ENCODE assay signal across 8 cellular contexts in the genomic region with DNA sequence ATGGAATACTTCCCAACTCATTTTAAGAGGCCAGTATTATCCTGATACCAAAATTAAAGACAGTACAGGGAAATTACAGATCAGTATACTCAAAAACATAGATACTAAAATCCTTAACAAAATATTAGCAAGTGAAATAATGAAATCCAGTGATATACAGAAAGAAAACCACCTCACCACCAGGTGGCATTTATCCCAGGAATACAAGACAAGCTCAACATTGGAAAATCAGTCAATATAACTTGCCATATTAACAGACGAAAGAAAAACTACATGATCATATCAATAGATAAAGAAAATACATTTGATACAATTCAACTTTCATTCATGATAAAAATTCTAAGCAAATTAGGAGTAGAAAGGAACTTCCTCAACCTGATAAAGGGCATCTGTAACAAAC. TPM values are rescaled to one million over a fixed set of nuclear protein-coding genes. Genes with fewer than 3 reads are reported as not detected.
DNase-seq lines count a peak whose midpoint lies in the region; ATAC-seq and TF ChIP-seq lines count a peak whose summit lies in the region.

No MANE protein-coding gene starts in this region.

- no peaks in the 10 kb centered on the region for H4K20me1 ChIP-seq in OCI-LY1 (ENCODE audit: insufficient read depth, low read length)

- ATAC-seq in GM19395 (IDR thresholded peaks at IDR 0.05; ENCODE audit: unreplicated experiment) = no peak

- H3K9me3 ChIP-seq in OCI-LY1 (ENCODE audit: low read length) = no peaks in the 10 kb centered on the region

- no peak overlapping the region for H3K4me3 ChIP-seq in OCI-LY1 (ENCODE audit: low read depth, low read length, poor library complexity, severe bottlenecking)
- no peak overlapping the region for H3K4me3 ChIP-seq in fibroblast of pulmonary artery (replicated peaks; ENCODE audit: low read depth, low read length)

- H3F3A ChIP-seq in OCI-LY1 (ENCODE audit: insufficient read depth, low read length) = no peaks in the 10 kb centered on the region

- no peaks in the 10 kb centered on the region for H3K79me2 ChIP-seq in OCI-LY1 (ENCODE audit: insufficient read depth, low read length)

- H3K9ac ChIP-seq in OCI-LY1 (ENCODE audit: low read length) = no peak overlapping the region

- peak; percentile 35; the same call in 1 of the 2 replicates for TF ChIP-seq CTCF in OCI-LY1 (IDR thresholded peaks at IDR 0.05; ENCODE audit: low read length)
- TF ChIP-seq CTCF in fibroblast of pulmonary artery (IDR thresholded peaks at IDR 0.05; ENCODE audit: low read length, missing control alignments) = peak; percentile 68

- H3K4me2 ChIP-seq in OCI-LY1 (ENCODE audit: low read length) = no peak overlapping the region

- no peak overlapping the region for H2AFZ ChIP-seq in OCI-LY1 (ENCODE audit: low read length)

- H3K27ac ChIP-seq in OCI-LY1 (ENCODE audit: low read depth, low read length, poor library complexity, severe bottlenecking) = no peak overlapping the region

- no peaks in the 10 kb centered on the region for H3K9me2 ChIP-seq in OCI-LY1 (ENCODE audit: low read depth, low read length)

- in situ Hi-C loops in G401 (cut with HindIII; ENCODE audit: low sequenced_read_pairs) = no loop called here

- H3K36me3 ChIP-seq in OCI-LY1 (ENCODE audit: insufficient read depth, low read length) = no peaks in the 10 kb centered on the region

- DNase-seq in A172 (ENCODE audit: low spot score) (peak; percentile 57), G401 (ENCODE audit: low spot score) (peak; percentile 36), fibroblast of pulmonary artery (ENCODE audit: low read depth) (peak; percentile 85), NOMO-1 (lab: John Stamatoyannopoulos, UW; ENCODE audit: unreplicated experiment in 2 of 2) (no peak), T-helper 2 cell (no peak), NCI-H1436 treated with DMSO at 0.1 percent for 48 hours (lab: John Stamatoyannopoulos, UW) (no peak)

- H3K27me3 ChIP-seq in OCI-LY1 (ENCODE audit: insufficient read depth, low read length) = no peaks in the 10 kb centered on the region

- H3K4me1 ChIP-seq in OCI-LY1 (ENCODE audit: insufficient read depth, low read length, severe bottlenecking) = no peaks in the 10 kb centered on the region

RNA-seq across cellular contexts. Expression of a gene that starts 6.7 kb away (rescaled TPM):
- total RNA-seq in A172 (2014; rRNA removed; shearing (Covaris generic)) = 0.19 and 0.26 TPM in 2 replicates
- 2.8 and 3.7 TPM in 2 replicates for total RNA-seq in G401 (2014; rRNA removed; shearing (Covaris generic))

RNA-seq across cellular contexts. Expression of a gene that starts 35.0 kb away (rescaled TPM):
- total RNA-seq in A172 (2014; rRNA removed; shearing (Covaris generic)) = 97.7 and 98.4 TPM in 2 replicates
- total RNA-seq in G401 (2014; rRNA removed; shearing (Covaris generic)) = 42.9 and 44.0 TPM in 2 replicates

RNA-seq across cellular contexts. Expression of a gene that starts 49.5 kb away (rescaled TPM):
- total RNA-seq in A172 (2014; rRNA removed; shearing (Covaris generic)) = 0.26 TPM in 1 of 2 replicates, not detected in the other
- total RNA-seq in G401 (2014; rRNA removed; shearing (Covaris generic)) = not detected in 2 replicates

RNA-seq across cellular contexts. Expression of a gene that starts 56.6 kb away (rescaled TPM):
- total RNA-seq in A172 (2014; rRNA removed; shearing (Covaris generic)) = 67.6 and 74.6 TPM in 2 replicates
- 77.5 and 82.5 TPM in 2 replicates for total RNA-seq in G401 (2014; rRNA removed; shearing (Covaris generic))

Comparison
In these comparisons a context has a peak if more than half of its experiments do, and no peak if none do; other contexts are left out.
1. DNase-seq: peak in A172 (single experiment), G401 (single experiment) and fibroblast of pulmonary artery (single experiment); none in NOMO-1 (0 of 2), T-helper 2 cell (0 of 5) and NCI-H1436 treated with DMSO at 0.1 percent for 48 hours (single experiment).